ENCODE assay signal across 23 cellular contexts in the genomic region with DNA sequence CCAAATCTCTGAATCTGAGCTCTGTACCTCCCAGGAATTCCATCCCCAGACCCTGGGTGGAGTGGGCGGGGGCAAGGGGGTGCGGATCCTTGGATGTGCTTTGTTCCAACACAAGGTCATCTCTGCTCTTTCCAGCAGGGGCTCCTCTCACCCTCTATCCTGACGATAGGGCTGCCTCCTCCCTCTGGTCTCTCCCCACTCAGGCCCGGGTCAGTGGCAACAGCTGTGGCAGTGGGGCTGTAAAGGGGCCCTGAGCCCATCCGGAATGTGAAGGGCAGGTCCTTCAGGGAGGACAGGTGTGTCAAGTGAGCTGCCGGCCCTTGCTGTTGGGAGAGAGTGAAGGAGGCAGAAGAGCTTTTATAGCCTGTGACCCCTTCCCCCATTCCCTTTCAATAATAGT.
"Had no signal": no experiment of that assay in that cellular context is flagged by ENCODE, and none has a peak within 500 bp of the region (broad histone marks: within the 10 kb centered on the region; RNA-seq: fewer than 3 reads in every experiment).

No MANE protein-coding gene starts in this region.

- DNase-seq: activated B cell treated with CpG ODN at 0.5 μM for 24 hours; activated CD4-positive, alpha-beta memory T cell treated with anti-CD3 and anti-CD28 coated beads for 36 hours; activated CD4-positive, alpha-beta T cell treated with anti-CD3 and anti-CD28 coated beads for 1 hour; activated CD4-positive, alpha-beta T cell treated with anti-CD3 and anti-CD28 coated beads, Interleukin-2, amount 10 ng/mL, durations not matched to agents 24 days and 14 days; activated CD8-positive, alpha-beta memory T cell treated with anti-CD3 and anti-CD28 coated beads for 24 hours; activated effector memory CD4-positive, alpha-beta T cell treated with anti-CD3 and anti-CD28 coated beads, Interleukin-2, amount 50 U/mL, for 16 hours; activated naive CD4-positive, alpha-beta T cell treated with Interleukin-2 at 50 U/mL for 16 hours; activated naive CD8-positive, alpha-beta T cell treated with anti-CD3 and anti-CD28 coated beads for 36 hours; activated T-cell treated with anti-CD3 and anti-CD28 coated beads, Interleukin-2, amount 50 U/mL, for 4 hours; brain microvascular endothelial cell; Karpas-422; MM.1S; NCI-H1105; NCI-H1436; NCI-H1694 treated with DMSO at 0.1 percent for 48 hours; NCI-H2029 treated with DMSO at 0.1 percent for 48 hours; NCI-H345; Peyer's patch; SHP77; T-helper 17 cell; T-helper 9 cell had no signal

- H3K36me3 ChIP-seq: brain microvascular endothelial cell, cardiac muscle cell, Peyer's patch had no signal

- H3K4me3 Mint-ChIP-seq: activated B cell treated with CpG ODN at 0.5 μM for 24 hours; activated CD4-positive, alpha-beta memory T cell treated with anti-CD3 and anti-CD28 coated beads for 36 hours; activated CD4-positive, alpha-beta T cell treated with anti-CD3 and anti-CD28 coated beads, Interleukin-2, amount 10 ng/mL, durations not matched to agents 24 days and 14 days; activated naive CD8-positive, alpha-beta T cell treated with anti-CD3 and anti-CD28 coated beads for 36 hours; activated T-cell treated with anti-CD3 and anti-CD28 coated beads, Interleukin-2, amount 50 U/mL, for 4 hours; T-helper 17 cell had no signal

- H3K9me3 Mint-ChIP-seq: activated B cell treated with CpG ODN at 0.5 μM for 24 hours; activated CD4-positive, alpha-beta memory T cell treated with anti-CD3 and anti-CD28 coated beads for 36 hours; activated CD4-positive, alpha-beta T cell treated with anti-CD3 and anti-CD28 coated beads, Interleukin-2, amount 10 ng/mL, durations not matched to agents 24 days and 14 days; activated naive CD8-positive, alpha-beta T cell treated with anti-CD3 and anti-CD28 coated beads for 36 hours; activated T-cell treated with anti-CD3 and anti-CD28 coated beads, Interleukin-2, amount 50 U/mL, for 4 hours had no signal

- H3K27ac Mint-ChIP-seq: activated B cell treated with CpG ODN at 0.5 μM for 24 hours; activated CD4-positive, alpha-beta memory T cell treated with anti-CD3 and anti-CD28 coated beads for 36 hours; activated CD4-positive, alpha-beta T cell treated with anti-CD3 and anti-CD28 coated beads, Interleukin-2, amount 10 ng/mL, durations not matched to agents 24 days and 14 days; activated naive CD8-positive, alpha-beta T cell treated with anti-CD3 and anti-CD28 coated beads for 36 hours; T-helper 17 cell had no signal

- H3K27me3 ChIP-seq: Peyer's patch had no signal

- H3K4me3 ChIP-seq: cardiac muscle cell, K562, Peyer's patch had no signal

- H3K4me1 Mint-ChIP-seq: activated CD4-positive, alpha-beta T cell treated with anti-CD3 and anti-CD28 coated beads, Interleukin-2, amount 10 ng/mL, durations not matched to agents 24 days and 14 days had no signal

- H3K9me3 ChIP-seq: Peyer's patch had no signal

- H3K27ac ChIP-seq: brain microvascular endothelial cell, cardiac muscle cell, Peyer's patch had no signal

- H3K36me3 Mint-ChIP-seq: activated CD4-positive, alpha-beta memory T cell treated with anti-CD3 and anti-CD28 coated beads for 36 hours; activated naive CD8-positive, alpha-beta T cell treated with anti-CD3 and anti-CD28 coated beads for 36 hours had no signal

- ATAC-seq: activated T-cell treated with anti-CD3 and anti-CD28 coated beads, Interleukin-2, amount 50 U/mL, for 4 hours; K562; T-helper 17 cell had no signal
